Comparison of ENCODE assay signal across 8 cellular contexts in genomic region chr9:93574900-93575705, GRCh38. TPM values are rescaled to one million over a fixed set of nuclear protein-coding genes. Genes with fewer than 3 reads are reported as not detected.
A peak's percentile ranks its signal among the peaks of the same experiment; 100 is the strongest.
DNase-seq lines count a peak whose midpoint lies in the region; ATAC-seq and TF ChIP-seq lines count a peak whose summit lies in the region.

No MANE protein-coding gene starts in this region.

- H3K27ac ChIP-seq in right lobe of liver = peak overlapping the region; percentile 78 to 86 (median 83)
- peak overlapping the region; percentile 90 to 96 for H3K27ac ChIP-seq in tibial artery

- H3K27me3 Mint-ChIP-seq in activated CD4-positive, alpha-beta T cell treated with anti-CD3 and anti-CD28 coated beads, Interleukin-2, amount 10 ng/mL, durations not matched to agents 7 days and 5 days = no peaks in the 10 kb centered on the region
- peaks cover 5% of the 10 kb centered on the region for H3K27me3 Mint-ChIP-seq in brain

- H3K4me3 ChIP-seq in right lobe of liver = peak overlapping the region; percentile 55 to 82 (median 73)
- peak overlapping the region; percentile 73 to 84 for H3K4me3 ChIP-seq in tibial artery

- peak overlapping the region; percentile 96 for H3K27ac Mint-ChIP-seq in activated CD4-positive, alpha-beta T cell treated with anti-CD3 and anti-CD28 coated beads, Interleukin-2, amount 10 ng/mL, durations not matched to agents 7 days and 5 days
- H3K27ac Mint-ChIP-seq in brain = peak overlapping the region; percentile 93 to 97 (median 96)

- no peak for TF ChIP-seq CTCF in brain (conservative IDR thresholded peaks at IDR 0.05)
- no peak for TF ChIP-seq CTCF in right lobe of liver (IDR thresholded peaks at IDR 0.05)
- no peak for TF ChIP-seq CTCF in tibial artery (IDR thresholded peaks at IDR 0.05)

- H3K9me3 ChIP-seq in right lobe of liver = no peaks in the 10 kb centered on the region
- H3K9me3 ChIP-seq in tibial artery = no peaks in the 10 kb centered on the region

- H3K36me3 Mint-ChIP-seq in activated CD4-positive, alpha-beta T cell treated with anti-CD3 and anti-CD28 coated beads, Interleukin-2, amount 10 ng/mL, durations not matched to agents 7 days and 5 days (ENCODE audit: low read depth) = peaks cover 4% of the 10 kb centered on the region
- peaks cover 17% of the 10 kb centered on the region for H3K36me3 Mint-ChIP-seq in brain

- TF ChIP-seq POLR2A in right lobe of liver (IDR thresholded peaks at IDR 0.05) = no peak

- H3K9me3 Mint-ChIP-seq in activated CD4-positive, alpha-beta T cell treated with anti-CD3 and anti-CD28 coated beads, Interleukin-2, amount 10 ng/mL, durations not matched to agents 7 days and 5 days = peaks cover 3% of the 10 kb centered on the region
- peaks cover 9 to 18% (median 11%) of the 10 kb centered on the region in 5 experiments for H3K9me3 Mint-ChIP-seq in brain

- POLR2A ChIA-PET in activated CD4-positive, alpha-beta T cell treated with anti-CD3 and anti-CD28 coated beads, Interleukin-2, amount 10 ng/mL, durations not matched to agents 7 days and 5 days (lab: Charles Lee) = interaction anchor here (0.8 kb wide), 1 partner anchor 9 kb away, joined by 3 read pairs; no protein-coding TSS in a partner anchor

- CTCF ChIA-PET in activated CD4-positive, alpha-beta T cell treated with anti-CD3 and anti-CD28 coated beads, Interleukin-2, amount 10 ng/mL, durations not matched to agents 7 days and 5 days (lab: Charles Lee) = interaction anchor here (0.6 to 2.0 kb wide), 2 partner anchors 9 to 10 kb away, joined by 3 to 12 read pairs; no protein-coding TSS in a partner anchor

- no peak for DNase-seq in activated CD4-positive, alpha-beta T cell treated with anti-CD3 and anti-CD28 coated beads, Interleukin-2, amount 10 ng/mL, durations not matched to agents 7 days and 5 days
- DNase-seq in activated CD4-positive, alpha-beta T cell treated with anti-CD3 and anti-CD28 coated beads, Interleukin-2, amount 50 U/mL, for 1 hour = no peak
- DNase-seq in right lobe of liver (peak in 1 of 3 donors; percentile 44), tibial artery (peak in 1 of 2 donors; percentile 61), NCI-H2081 treated with DMSO at 0.1 percent for 48 hours (lab: John Stamatoyannopoulos, UW) (no peak)

- intact Hi-C loops in right lobe of liver (cut with DNase I) = no loop called here
- intact Hi-C loops in tibial artery (cut with DNase I; ENCODE audit: low total_unique reads) = no loop called here

- 62% methylated on average over 15 of the region's 25 CpGs for WGBS in right lobe of liver (ENCODE audit: insufficient coverage, low coverage, low lambda C conversion rate, missing lambda C conversion rate)

- peaks cover 0 to 16% (median 7%) of the 10 kb centered on the region in 4 donors for H3K4me1 ChIP-seq in right lobe of liver
- peaks cover 0 to 42% (median 29%) of the 10 kb centered on the region in 4 donors for H3K4me1 ChIP-seq in tibial artery

- peak overlapping the region; percentile 87 for H3K4me3 Mint-ChIP-seq in activated CD4-positive, alpha-beta T cell treated with anti-CD3 and anti-CD28 coated beads, Interleukin-2, amount 10 ng/mL, durations not matched to agents 7 days and 5 days
- H3K4me3 Mint-ChIP-seq in brain = peak overlapping the region; percentile 91 to 97 (median 95)

- ATAC-seq in right lobe of liver (no peak), GM19395 (IDR thresholded peaks at IDR 0.05; ENCODE audit: unreplicated experiment) (no peak), HG02642 (IDR thresholded peaks at IDR 0.05; ENCODE audit: poor library complexity, unreplicated experiment) (no peak)

- H3K36me3 ChIP-seq in right lobe of liver (no peaks in the 10 kb centered on the region), tibial artery (no peaks in the 10 kb centered on the region)

- H3K4me1 Mint-ChIP-seq in activated CD4-positive, alpha-beta T cell treated with anti-CD3 and anti-CD28 coated beads, Interleukin-2, amount 10 ng/mL, durations not matched to agents 7 days and 5 days = peaks cover 33% of the 10 kb centered on the region
- peaks cover 48% of the 10 kb centered on the region for H3K4me1 Mint-ChIP-seq in brain

- H3K27me3 ChIP-seq in right lobe of liver (no peaks in the 10 kb centered on the region), tibial artery (no peaks in the 10 kb centered on the region)

RNA-seq across cellular contexts. Expression of gene PHF2, which starts 1.3 kb away (rescaled TPM):
- total RNA-seq in activated CD4-positive, alpha-beta T cell treated with anti-CD3 and anti-CD28 coated beads, Interleukin-2, amount 10 ng/mL, durations not matched to agents 7 days and 5 days = 10 to 100 TPM; 29.3 to 29.4 TPM
- polyA plus RNA-seq in brain (ENCODE audit: insufficient read depth, low read depth, low replicate concordance) = 63.6 TPM
- 1 to 10 TPM; 6.3 to 8.5 (median 6.8) TPM for total RNA-seq in right lobe of liver
